10 cellular contexts compared by ENCODE assay signal in genomic region chr6:142819603-142820335, GRCh38.
A peak's percentile ranks its signal among the peaks of the same experiment; 100 is the strongest.
DNase-seq lines count a peak whose midpoint lies in the region; ATAC-seq and TF ChIP-seq lines count a peak whose summit lies in the region.
"Had no signal": no experiment of that assay in that cellular context is flagged by ENCODE, and none has a peak within 500 bp of the region (broad histone marks: within the 10 kb centered on the region; RNA-seq: fewer than 3 reads in every experiment).

No MANE protein-coding gene starts in this region.

- no peak overlapping the region for H3K18ac ChIP-seq in neuronal stem cell (ENCODE audit: low read length)

- peak; percentile 48 for DNase-seq in DMS 273 (lab: John Stamatoyannopoulos, UW; ENCODE audit: unreplicated experiment)
- no peak for DNase-seq in DMS 273 treated with DMSO at 0.1 percent for 48 hours (lab: John Stamatoyannopoulos, UW)
- DNase-seq in NCI-H774 (lab: John Stamatoyannopoulos, UW), result peak; percentile 37
- DNase-seq in kidney epithelial cell (ENCODE audit: low read depth), result no peak
- DNase-seq in stimulated activated effector memory CD8-positive, alpha-beta T cell treated with anti-CD3 and anti-CD28 coated beads, Interleukin-12 subunit alpha, Interleukin-12 subunit beta, amount 100 ng/mL, for 72 hours (ENCODE audit: low spot score in 2 of 2), result peak in 1 of 2 donors; percentile 66
- no peak for DNase-seq in neuronal stem cell (ENCODE audit: low spot score)

- peaks cover 5 to 6% of the 10 kb centered on the region in 2 donors for H3K4me1 ChIP-seq in neuronal stem cell (ENCODE audit: control insufficient read depth in 2 of 2, insufficient read depth in 1 of 2, low read depth in 1 of 2, low read length in 2 of 2)

- no peak overlapping the region for H3K14ac ChIP-seq in neuronal stem cell (ENCODE audit: low read length)

- no peak overlapping the region for H3K27ac ChIP-seq in neuronal stem cell (replicated peaks; ENCODE audit: low read length)
- H3K27ac ChIP-seq: 22Rv1, cardiac muscle cell had no signal

- H3K27ac Mint-ChIP-seq in activated naive CD4-positive, alpha-beta T cell treated with anti-CD3 and anti-CD28 coated beads, Interleukin-2, amount 50 U/mL, for 24 hours, result peak overlapping the region; percentile 98
- peak overlapping the region; percentile 97 for H3K27ac Mint-ChIP-seq in stimulated activated effector memory CD8-positive, alpha-beta T cell treated with anti-CD3 and anti-CD28 coated beads, Interleukin-12 subunit alpha, Interleukin-12 subunit beta, amount 100 ng/mL, for 72 hours

- H2BK12ac ChIP-seq in neuronal stem cell (ENCODE audit: low read length), result no peak overlapping the region

- H3K9me3 ChIP-seq in neuronal stem cell (replicated peaks in 1 of 2; ENCODE audit: control insufficient read depth in 2 of 2, insufficient read depth in 1 of 2, low read depth in 1 of 2, low read length in 2 of 2), result no peaks in the 10 kb centered on the region

- H3K4me2 ChIP-seq in neuronal stem cell (ENCODE audit: insufficient read depth, low read length, poor library complexity, severe bottlenecking), result no peak overlapping the region

- no peak overlapping the region for H3K9ac ChIP-seq in neuronal stem cell (ENCODE audit: low read depth, low read length, poor library complexity)

- H2BK5ac ChIP-seq in neuronal stem cell (ENCODE audit: low read length), result no peak overlapping the region

- peak; percentile 67 for ATAC-seq in HG02763 (IDR thresholded peaks at IDR 0.05; ENCODE audit: unreplicated experiment)
- peak; percentile 62 for ATAC-seq in stimulated activated effector memory CD8-positive, alpha-beta T cell treated with anti-CD3 and anti-CD28 coated beads, Interleukin-12 subunit alpha, Interleukin-12 subunit beta, amount 100 ng/mL, for 72 hours

- no peak overlapping the region for H4K91ac ChIP-seq in neuronal stem cell (ENCODE audit: low read depth, low read length, poor library complexity)

- H2BK15ac ChIP-seq in neuronal stem cell (ENCODE audit: low read length), result no peak overlapping the region

- H3K36me3 Mint-ChIP-seq in activated naive CD4-positive, alpha-beta T cell treated with anti-CD3 and anti-CD28 coated beads, Interleukin-2, amount 50 U/mL, for 24 hours, result peaks cover 28% of the 10 kb centered on the region
- peaks cover 40% of the 10 kb centered on the region for H3K36me3 Mint-ChIP-seq in stimulated activated effector memory CD8-positive, alpha-beta T cell treated with anti-CD3 and anti-CD28 coated beads, Interleukin-12 subunit alpha, Interleukin-12 subunit beta, amount 100 ng/mL, for 72 hours

- no peak overlapping the region for H3K4ac ChIP-seq in neuronal stem cell (ENCODE audit: low read length)

- H3K36me3 ChIP-seq in kidney epithelial cell (ENCODE audit: control insufficient read depth, insufficient read depth, low read length) (no peaks in the 10 kb centered on the region), neuronal stem cell (replicated peaks in 1 of 2; ENCODE audit: control insufficient read depth in 2 of 2, insufficient read depth in 2 of 2, low read length in 2 of 2) (no peaks in the 10 kb centered on the region)
- H3K36me3 ChIP-seq: cardiac muscle cell had no signal

- WGBS in neuronal stem cell (ENCODE audit: extremely low coverage in 2 of 2, insufficient read length in 2 of 2, insufficient replicate concordance in 1 of 2), 2 donors, result no CpG with 5 or more reads among the region's 8 CpGs

- H3K4me1 Mint-ChIP-seq in activated naive CD4-positive, alpha-beta T cell treated with anti-CD3 and anti-CD28 coated beads, Interleukin-2, amount 50 U/mL, for 24 hours, result peaks cover 77% of the 10 kb centered on the region
- H3K4me1 Mint-ChIP-seq in stimulated activated effector memory CD8-positive, alpha-beta T cell treated with anti-CD3 and anti-CD28 coated beads, Interleukin-12 subunit alpha, Interleukin-12 subunit beta, amount 100 ng/mL, for 72 hours, result peaks cover 78% of the 10 kb centered on the region

- H3K79me1 ChIP-seq in neuronal stem cell (ENCODE audit: low read depth, low read length), result no peaks in the 10 kb centered on the region

- no peak overlapping the region for H2BK120ac ChIP-seq in neuronal stem cell (ENCODE audit: low read depth, low read length)

- H2AK5ac ChIP-seq in neuronal stem cell (ENCODE audit: low read depth, low read length), result no peak overlapping the region

- no peak overlapping the region for H4K8ac ChIP-seq in neuronal stem cell (ENCODE audit: low read depth, low read length)

- H2AFZ ChIP-seq in neuronal stem cell (ENCODE audit: low read length), result no peak overlapping the region

- H3K27me3 ChIP-seq in kidney epithelial cell (ENCODE audit: control insufficient read depth, insufficient read depth, low read length) (no peaks in the 10 kb centered on the region), neuronal stem cell (ENCODE audit: control insufficient read depth in 3 of 3, insufficient read depth in 3 of 3, low read depth in 1 of 3, low read length in 3 of 3) (no peaks in the 10 kb centered on the region)
- H3K27me3 ChIP-seq: cardiac muscle cell had no signal

- H3K9me3 Mint-ChIP-seq in activated naive CD4-positive, alpha-beta T cell treated with anti-CD3 and anti-CD28 coated beads, Interleukin-2, amount 50 U/mL, for 24 hours, result no peaks in the 10 kb centered on the region
- peaks cover 3% of the 10 kb centered on the region for H3K9me3 Mint-ChIP-seq in stimulated activated effector memory CD8-positive, alpha-beta T cell treated with anti-CD3 and anti-CD28 coated beads, Interleukin-12 subunit alpha, Interleukin-12 subunit beta, amount 100 ng/mL, for 72 hours

- no peak overlapping the region for H3K23ac ChIP-seq in neuronal stem cell (ENCODE audit: low read depth, low read length, poor library complexity)

- peak overlapping the region; percentile 89 for H3K4me3 Mint-ChIP-seq in activated naive CD4-positive, alpha-beta T cell treated with anti-CD3 and anti-CD28 coated beads, Interleukin-2, amount 50 U/mL, for 24 hours
- peak overlapping the region; percentile 75 for H3K4me3 Mint-ChIP-seq in stimulated activated effector memory CD8-positive, alpha-beta T cell treated with anti-CD3 and anti-CD28 coated beads, Interleukin-12 subunit alpha, Interleukin-12 subunit beta, amount 100 ng/mL, for 72 hours

- no peaks in the 10 kb centered on the region for H3K27me3 Mint-ChIP-seq in activated naive CD4-positive, alpha-beta T cell treated with anti-CD3 and anti-CD28 coated beads, Interleukin-2, amount 50 U/mL, for 24 hours

- no peak for TF ChIP-seq CTCF in kidney epithelial cell (IDR thresholded peaks at IDR 0.05; ENCODE audit: insufficient read depth, low read length, poor library complexity, severe bottlenecking)

- peak overlapping the region; percentile 31 for H3K4me3 ChIP-seq in kidney epithelial cell (ENCODE audit: low read depth, low read length)
- H3K4me3 ChIP-seq in neuronal stem cell (ENCODE audit: low read length in 2 of 2), result no peak overlapping the region
- H3K4me3 ChIP-seq: cardiac muscle cell had no signal

Comparison
In these comparisons a context has a peak if more than half of its experiments do, and no peak if none do; other contexts are left out.
1. DNase-seq: peak in DMS 273 (single experiment) and NCI-H774 (single experiment); none in DMS 273 treated with DMSO at 0.1 percent for 48 hours (single experiment), kidney epithelial cell (single experiment) and neuronal stem cell (single experiment).